11 cellular contexts compared by ENCODE assay signal in genomic region chr6:39048481-39049399, GRCh38. TPM values are rescaled to one million over a fixed set of nuclear protein-coding genes. Genes with fewer than 3 reads are reported as not detected.
A peak's percentile ranks its signal among the peaks of the same experiment; 100 is the strongest.
DNase-seq lines count a peak whose midpoint lies in the region; ATAC-seq, FAIRE-seq and TF ChIP-seq lines count a peak whose summit lies in the region.
"Had no signal": no experiment of that assay in that cellular context is flagged by ENCODE, and none has a peak within 500 bp of the region (broad histone marks: within the 10 kb centered on the region; RNA-seq: fewer than 3 reads in every experiment).

Gene GLP1R (plus strand): TSS chr6:39048781. CDS start chr6:39048841, 60 bp downstream.

- ATAC-seq in lower lobe of right lung (peak; percentile 38 to 52), upper lobe of left lung (ENCODE audit: low FRiP score in 2 of 2) (peak in 1 of 2 donors; percentile 16), GM21447 (IDR thresholded peaks at IDR 0.05; ENCODE audit: unreplicated experiment) (no peak)

- H3K36me3 ChIP-seq in lower lobe of right lung (no peaks in the 10 kb centered on the region), upper lobe of left lung (no peaks in the 10 kb centered on the region)

- peaks cover 35% of the 10 kb centered on the region for H3K4me1 Mint-ChIP-seq in activated naive CD4-positive, alpha-beta T cell treated with anti-CD3 and anti-CD28 coated beads, Interleukin-2, amount 50 U/mL, for 24 hours
- peaks cover 30% of the 10 kb centered on the region for H3K4me1 Mint-ChIP-seq in dendritic cell treated with granulocyte-macrophage colony-stimulating factor and Interleukin-4, amounts not matched to agents 40 ng/mL and 50 ng/mL, for 4 days (ENCODE audit: low read depth)

- peaks cover 28% of the 10 kb centered on the region for H3K27me3 ChIP-seq in lower lobe of right lung (ENCODE audit: low read depth)
- peaks cover 0 to 19% (median 10%) of the 10 kb centered on the region in 4 donors for H3K27me3 ChIP-seq in upper lobe of left lung

- H3K4me1 ChIP-seq in lower lobe of right lung = peaks cover 10% of the 10 kb centered on the region
- H3K4me1 ChIP-seq in upper lobe of left lung = peaks cover 6 to 13% (median 11%) of the 10 kb centered on the region in 4 donors

- H3K9me3 ChIP-seq in lower lobe of right lung (no peaks in the 10 kb centered on the region), upper lobe of left lung (no peaks in the 10 kb centered on the region)

- no peak within 1 kb of the TSS for H3K27ac Mint-ChIP-seq in activated naive CD4-positive, alpha-beta T cell treated with anti-CD3 and anti-CD28 coated beads, Interleukin-2, amount 50 U/mL, for 24 hours
- H3K27ac Mint-ChIP-seq in dendritic cell treated with granulocyte-macrophage colony-stimulating factor and Interleukin-4, amounts not matched to agents 40 ng/mL and 50 ng/mL, for 4 days = no peak within 1 kb of the TSS

- no peak for DNase-seq in activated naive CD4-positive, alpha-beta T cell treated with Interleukin-2 at 50 U/mL for 16 hours
- DNase-seq in lower lobe of right lung (no peak), upper lobe of left lung (peak in 1 of 2 donors; percentile 84), COLO829 (ENCODE audit: low spot score) (no peak), frontal cortex (ENCODE audit: low spot score in 2 of 2) (no peak)
- DNase-seq: amygdala had no signal

- intact Hi-C loops in dendritic cell treated with granulocyte-macrophage colony-stimulating factor and Interleukin-4, amounts not matched to agents 40 ng/mL and 50 ng/mL, for 4 days (cut with micrococcal nuclease) = no loop called here
- intact Hi-C loops in lower lobe of right lung (cut with DNase I) = no loop called here

- no peak for TF ChIP-seq CTCF in lower lobe of right lung (IDR thresholded peaks at IDR 0.05)
- TF ChIP-seq CTCF in upper lobe of left lung (IDR thresholded peaks at IDR 0.05) = no peak

- no peak for TF ChIP-seq POLR2A in upper lobe of left lung (IDR thresholded peaks at IDR 0.05)

- no peaks in the 10 kb centered on the region for H3K9me3 Mint-ChIP-seq in activated naive CD4-positive, alpha-beta T cell treated with anti-CD3 and anti-CD28 coated beads, Interleukin-2, amount 50 U/mL, for 24 hours
- H3K9me3 Mint-ChIP-seq in dendritic cell treated with granulocyte-macrophage colony-stimulating factor and Interleukin-4, amounts not matched to agents 40 ng/mL and 50 ng/mL, for 4 days = no peaks in the 10 kb centered on the region

- H3K4me3 ChIP-seq in lower lobe of right lung (peak within 1 kb of the TSS; percentile 50), upper lobe of left lung (peak within 1 kb of the TSS in 3 of 4 donors; percentile 29 to 48 (median 48))

- TF ChIP-seq EP300 in upper lobe of left lung (IDR thresholded peaks at IDR 0.05) = no peak

- H3K36me3 Mint-ChIP-seq in activated naive CD4-positive, alpha-beta T cell treated with anti-CD3 and anti-CD28 coated beads, Interleukin-2, amount 50 U/mL, for 24 hours = no peaks in the 10 kb centered on the region
- H3K36me3 Mint-ChIP-seq in dendritic cell treated with granulocyte-macrophage colony-stimulating factor and Interleukin-4, amounts not matched to agents 40 ng/mL and 50 ng/mL, for 4 days (ENCODE audit: low read depth) = no peaks in the 10 kb centered on the region

- H3K27ac ChIP-seq in lower lobe of right lung = no peak within 1 kb of the TSS
- no peak within 1 kb of the TSS for H3K27ac ChIP-seq in upper lobe of left lung

- no peak for FAIRE-seq in frontal cortex (lab: Jason Lieb, UNC)

- H3K4me3 Mint-ChIP-seq in activated naive CD4-positive, alpha-beta T cell treated with anti-CD3 and anti-CD28 coated beads, Interleukin-2, amount 50 U/mL, for 24 hours = peak within 1 kb of the TSS; percentile 73
- peak within 1 kb of the TSS; percentile 52 for H3K4me3 Mint-ChIP-seq in dendritic cell treated with granulocyte-macrophage colony-stimulating factor and Interleukin-4, amounts not matched to agents 40 ng/mL and 50 ng/mL, for 4 days

- H3K27me3 Mint-ChIP-seq in activated naive CD4-positive, alpha-beta T cell treated with anti-CD3 and anti-CD28 coated beads, Interleukin-2, amount 50 U/mL, for 24 hours = peaks cover 21% of the 10 kb centered on the region
- peaks cover 72% of the 10 kb centered on the region for H3K27me3 Mint-ChIP-seq in dendritic cell treated with granulocyte-macrophage colony-stimulating factor and Interleukin-4, amounts not matched to agents 40 ng/mL and 50 ng/mL, for 4 days

- 10 to 29% methylated on average over 23 to 40 of the region's 74 CpGs for WGBS in upper lobe of left lung, 2 donors

RNA-seq across cellular contexts. Expression of gene GLP1R, which starts in this region (rescaled TPM):
- total RNA-seq in lower lobe of right lung = 0.35 TPM
- under 1 TPM in 2 of 6 donors, not detected in 4; 0.09 to 0.24 TPM for total RNA-seq in upper lobe of left lung
- 0.41 TPM for total RNA-seq in frontal cortex
- total RNA-seq: HT1080, liver had no signal

Comparison
In these comparisons a context has a peak if more than half of its experiments do, and no peak if none do; other contexts are left out.
1. Peak in ATAC-seq and H3K4me3 ChIP-seq in lower lobe of right lung; RNA of the gene not detected or under 1 TPM.